In the genomic region with DNA sequence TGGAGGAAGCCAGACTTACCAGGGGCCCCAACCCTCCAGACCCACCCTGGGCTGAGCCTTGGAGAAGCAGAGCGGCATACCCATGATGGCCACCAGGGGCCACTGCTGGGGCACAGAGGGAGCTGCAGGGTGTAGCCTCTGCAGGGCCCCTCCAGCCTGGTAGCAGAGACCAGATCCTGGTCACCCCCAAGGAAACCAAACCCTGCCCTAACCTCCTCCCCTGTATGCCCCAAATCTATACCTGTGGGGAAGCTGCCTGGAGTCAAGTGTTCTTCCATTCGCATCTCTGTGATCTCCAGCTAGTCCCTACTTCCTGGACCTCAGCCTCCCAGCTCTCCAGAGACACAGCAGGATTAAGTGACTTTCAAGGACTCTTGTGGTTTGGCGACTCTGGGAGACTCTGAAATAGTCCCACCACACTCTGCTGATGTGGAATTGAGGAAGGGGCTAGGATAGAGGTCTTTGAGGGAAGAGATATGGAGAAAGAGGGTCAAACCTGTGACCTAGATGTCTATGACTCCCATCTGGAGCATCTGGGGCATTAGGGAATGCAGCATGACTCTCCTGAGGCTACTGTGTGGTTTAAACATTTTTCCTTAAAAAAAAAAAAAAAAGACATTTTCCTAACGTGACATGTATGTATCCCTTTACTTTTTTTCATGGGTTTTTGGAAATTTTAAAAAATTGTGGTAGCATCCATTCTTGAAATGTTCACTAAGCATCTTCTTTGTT, we compare ENCODE assay signal across 8 cellular contexts.
DNase-seq lines count a peak whose midpoint lies in the region; ATAC-seq and TF ChIP-seq lines count a peak whose summit lies in the region.

No MANE protein-coding gene starts in this region.

- intact Hi-C loops in left colon (cut with DNase I, micrococcal nuclease): loop anchor here (2.0 to 5.0 kb wide), 2 partner anchors 78 to 83 kb away; no protein-coding TSS in a partner anchor

- in situ Hi-C loops in T47D (cut with HindIII; ENCODE audit: low pct_unique_long_range_greater_than_20kb, low sequenced_read_pairs): no loop called here

- peak; percentile 76 for TF ChIP-seq CTCF in GM20000 (IDR thresholded peaks at IDR 0.05; ENCODE audit: extremely low read depth, missing control alignments)
- TF ChIP-seq CTCF in VCaP (conservative IDR thresholded peaks at IDR 0.05): peak; percentile 93

- H3K27ac ChIP-seq in VCaP: no peak overlapping the region

- ATAC-seq in left colon (peak; percentile 67), HG03378 (IDR thresholded peaks at IDR 0.05; ENCODE audit: unreplicated experiment) (no peak)

- DNase-seq in COR-L47 (lab: John Stamatoyannopoulos, UW) (peak; percentile 20), GM20000 (ENCODE audit: low spot score) (peak; percentile 74), M059J (ENCODE audit: low read depth) (peak; percentile 80), T47D (ENCODE audit: low read depth in 1 of 2, low spot score in 1 of 2) (peak; percentile 62 to 64), left colon (peak in 1 of 2 donors; percentile 77)
- peak; percentile 60 for DNase-seq in stimulated activated CD4-positive, alpha-beta T cell treated with anti-CD3 and anti-CD28 coated beads, Interleukin-4, amount 100 ng/mL, for 1 hour
